Comparison of ENCODE assay signal across 10 cellular contexts in the genomic region with DNA sequence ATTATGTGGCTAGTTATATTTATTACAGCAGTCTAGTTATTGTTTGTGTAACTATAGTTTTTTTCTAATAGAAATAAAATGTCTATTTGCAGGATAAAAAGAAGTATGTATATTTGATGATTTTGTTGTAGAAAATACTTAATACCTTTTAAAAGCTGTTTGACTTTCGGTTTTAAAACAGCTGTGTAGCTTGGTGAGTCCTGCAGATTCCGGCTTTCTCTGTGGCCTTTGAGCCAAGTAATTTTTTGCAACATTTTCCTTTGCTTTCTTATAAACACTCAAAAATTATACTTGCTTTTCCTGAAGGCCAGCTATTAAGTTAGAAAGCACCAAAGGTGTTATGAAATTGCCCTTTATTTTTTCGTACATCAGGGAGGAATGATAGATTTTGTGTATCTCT.
DNase-seq lines count a peak whose midpoint lies in the region; ATAC-seq and TF ChIP-seq lines count a peak whose summit lies in the region.
"Had no signal": no experiment of that assay in that cellular context is flagged by ENCODE, and none has a peak within 500 bp of the region (broad histone marks: within the 10 kb centered on the region; RNA-seq: fewer than 3 reads in every experiment).

No MANE protein-coding gene starts in this region.

- H3K27ac Mint-ChIP-seq in endodermal cell: peak overlapping the region; percentile 96
- H3K27ac Mint-ChIP-seq in activated CD4-positive, alpha-beta T cell treated with anti-CD3 and anti-CD28 coated beads, Interleukin-2, amount 10 ng/mL, durations not matched to agents 7 days and 5 days: no peak overlapping the region

- TF ChIP-seq CTCF in endodermal cell (conservative IDR thresholded peaks at IDR 0.05) (no peak), prostate gland (IDR thresholded peaks at IDR 0.05) (no peak)

- H3K36me3 ChIP-seq in endodermal cell (ENCODE audit: control insufficient read depth, insufficient read depth, low read length) (no peaks in the 10 kb centered on the region), prostate gland (no peaks in the 10 kb centered on the region)

- no peaks in the 10 kb centered on the region for H3K9me3 Mint-ChIP-seq in endodermal cell
- no peaks in the 10 kb centered on the region for H3K9me3 Mint-ChIP-seq in activated CD4-positive, alpha-beta T cell treated with anti-CD3 and anti-CD28 coated beads, Interleukin-2, amount 10 ng/mL, durations not matched to agents 7 days and 5 days

- no peaks in the 10 kb centered on the region for H3K27me3 Mint-ChIP-seq in endodermal cell (ENCODE audit: insufficient read depth)
- peaks cover 2% of the 10 kb centered on the region for H3K27me3 Mint-ChIP-seq in activated CD4-positive, alpha-beta T cell treated with anti-CD3 and anti-CD28 coated beads, Interleukin-2, amount 10 ng/mL, durations not matched to agents 7 days and 5 days

- H3K9ac ChIP-seq in endodermal cell (ENCODE audit: extremely low read depth, low read length, poor library complexity, severe bottlenecking): no peak overlapping the region
- H3K9ac ChIP-seq: KMS-11 had no signal

- no peaks in the 10 kb centered on the region for H3K36me3 Mint-ChIP-seq in endodermal cell (ENCODE audit: low read depth)
- no peaks in the 10 kb centered on the region for H3K36me3 Mint-ChIP-seq in activated CD4-positive, alpha-beta T cell treated with anti-CD3 and anti-CD28 coated beads, Interleukin-2, amount 10 ng/mL, durations not matched to agents 7 days and 5 days (ENCODE audit: low read depth)

- DNase-seq in ELR (ENCODE audit: low read depth): peak; percentile 48
- DNase-seq in NCI-H2227 treated with DMSO at 0.1 percent for 48 hours (lab: John Stamatoyannopoulos, UW): peak; percentile 91
- DNase-seq in endodermal cell: no peak
- no peak for DNase-seq in prostate gland (ENCODE audit: low spot score)
- no peak for DNase-seq in iPS-NIHi11 (ENCODE audit: low spot score)
- DNase-seq in central memory CD4-positive, alpha-beta T cell: no peak
- no peak for DNase-seq in activated CD4-positive, alpha-beta T cell treated with anti-CD3 and anti-CD28 coated beads, Interleukin-2, amount 10 ng/mL, durations not matched to agents 7 days and 5 days
- DNase-seq: trophoblast cell had no signal

- H3K9me3 ChIP-seq in endodermal cell (ENCODE audit: control insufficient read depth, low read length) (no peaks in the 10 kb centered on the region), prostate gland (no peaks in the 10 kb centered on the region)

- no peak for ATAC-seq in GM18868 (IDR thresholded peaks at IDR 0.05; ENCODE audit: unreplicated experiment)

- H3K27me3 ChIP-seq in endodermal cell (ENCODE audit: control insufficient read depth, insufficient read depth, low read length, poor library complexity, severe bottlenecking) (no peaks in the 10 kb centered on the region), prostate gland (replicated peaks; ENCODE audit: insufficient read depth) (no peaks in the 10 kb centered on the region)

- POLR2A ChIA-PET in activated CD4-positive, alpha-beta T cell treated with anti-CD3 and anti-CD28 coated beads, Interleukin-2, amount 10 ng/mL, durations not matched to agents 7 days and 5 days (lab: Charles Lee): no interaction called here

- CTCF ChIA-PET in activated CD4-positive, alpha-beta T cell treated with anti-CD3 and anti-CD28 coated beads, Interleukin-2, amount 10 ng/mL, durations not matched to agents 7 days and 5 days (lab: Charles Lee): interaction anchor here (1.2 kb wide), 1 partner anchor 64 kb away, joined by 3 read pairs; a partner anchor contains a TSS

- H3K4me3 Mint-ChIP-seq in endodermal cell: no peak overlapping the region
- H3K4me3 Mint-ChIP-seq in activated CD4-positive, alpha-beta T cell treated with anti-CD3 and anti-CD28 coated beads, Interleukin-2, amount 10 ng/mL, durations not matched to agents 7 days and 5 days: no peak overlapping the region

- H3K27ac ChIP-seq in endodermal cell (ENCODE audit: low read depth, low read length) (peak overlapping the region; percentile 96), prostate gland (peak overlapping the region; percentile 89 to 95)
- H3K27ac ChIP-seq: KMS-11 had no signal

- 75 to 77% methylated on average over 2 to 3 of the region's 3 CpGs for WGBS in endodermal cell (ENCODE audit: insufficient coverage in 1 of 2, insufficient read length in 1 of 2), 2 experiments
- WGBS in prostate gland: 40% methylated on average over 3 of the region's 3 CpGs

- H3K4me1 ChIP-seq in endodermal cell (ENCODE audit: control insufficient read depth, insufficient read depth, low read length) (peaks cover 17% of the 10 kb centered on the region), prostate gland (replicated peaks) (peaks cover 14% of the 10 kb centered on the region)

- H3K4me3 ChIP-seq in endodermal cell (ENCODE audit: low read length) (no peak overlapping the region), prostate gland (peak overlapping the region in 1 of 2 donors; percentile 1)

- no peak for TF ChIP-seq POLR2A in prostate gland (IDR thresholded peaks at IDR 0.05)

- intact Hi-C loops in prostate gland (cut with DNase I): loop anchor here (5.0 kb wide), 1 partner anchor 148 kb away; no protein-coding TSS in a partner anchor

- peaks cover 32% of the 10 kb centered on the region for H3K4me1 Mint-ChIP-seq in endodermal cell
- H3K4me1 Mint-ChIP-seq in activated CD4-positive, alpha-beta T cell treated with anti-CD3 and anti-CD28 coated beads, Interleukin-2, amount 10 ng/mL, durations not matched to agents 7 days and 5 days: peaks cover 27% of the 10 kb centered on the region

Comparison
In these comparisons a context has a peak if more than half of its experiments do, and no peak if none do; other contexts are left out.
1. DNase-seq: peak in ELR (single experiment) and NCI-H2227 treated with DMSO at 0.1 percent for 48 hours (single experiment); none in endodermal cell (single experiment), prostate gland (single experiment), iPS-NIHi11 (single experiment), central memory CD4-positive, alpha-beta T cell (single experiment) and activated CD4-positive, alpha-beta T cell treated with anti-CD3 and anti-CD28 coated beads, Interleukin-2, amount 10 ng/mL, durations not matched to agents 7 days and 5 days (single experiment).